1 cellular context compared by ENCODE assay signal in genomic region chr1:151972533-151973270, GRCh38.
TF ChIP-seq lines count a peak whose summit lies in the region.

No MANE protein-coding gene starts in this region.

TF ChIP-seq in SK-N-SH, 30 proteins besides CTCF, POLR2A, EP300 and RAD21 (continued from another document):
- TF ChIP-seq ZBTB33 (IDR thresholded peaks at IDR 0.05; ENCODE audit: borderline replicate concordance, low read depth) (no peak), GABPA (IDR thresholded peaks at IDR 0.05; ENCODE audit: low read depth) (no peak), EZH2phosphoT487 (IDR thresholded peaks at IDR 0.05; ENCODE audit: borderline replicate concordance, low read depth) (no peak), MAX (IDR thresholded peaks at IDR 0.05; ENCODE audit: low read depth) (no peak), SIN3A (IDR thresholded peaks at IDR 0.05; ENCODE audit: borderline replicate concordance, low read depth, low read length) (no peak; the same call in 1 of the 2 replicates), JUND (IDR thresholded peaks at IDR 0.05) (peak; percentile 87), GATA2 (CRISPR knock-in tag; IDR thresholded peaks at IDR 0.05) (no peak), RFX5 (IDR thresholded peaks at IDR 0.05; ENCODE audit: low read length) (no peak), SMC3 (IDR thresholded peaks at IDR 0.05; ENCODE audit: low read depth, low read length) (no peak), IRF3 (IDR thresholded peaks at IDR 0.05; ENCODE audit: low read depth, low read length) (no peak), MEF2A (IDR thresholded peaks at IDR 0.05; ENCODE audit: borderline replicate concordance, low read depth) (no peak), RCOR1 (IDR thresholded peaks at IDR 0.05; ENCODE audit: low read length) (no peak), USF1 (IDR thresholded peaks at IDR 0.05; ENCODE audit: borderline replicate concordance, low read depth) (no peak)
